In genomic region chr6:6657820-6658217, GRCh38 we compare ENCODE assay signal across 17 cellular contexts.
A peak's percentile ranks its signal among the peaks of the same experiment; 100 is the strongest.
DNase-seq lines count a peak whose midpoint lies in the region; ATAC-seq and TF ChIP-seq lines count a peak whose summit lies in the region.
"Had no signal": no experiment of that assay in that cellular context is flagged by ENCODE, and none has a peak within 500 bp of the region (broad histone marks: within the 10 kb centered on the region; RNA-seq: fewer than 3 reads in every experiment).

No MANE protein-coding gene starts in this region.

- intact Hi-C loops in activated CD4-positive, alpha-beta T cell treated with anti-CD3 and anti-CD28 coated beads, Interleukin-2, amount 10 ng/mL, durations not matched to agents 24 days and 14 days (cut with micrococcal nuclease), result loop anchor here (2.0 to 5.0 kb wide), 2 partner anchors 27 to 96 kb away; no protein-coding TSS in a partner anchor
- intact Hi-C loops in CD8-positive, alpha-beta T cell (cut with DNase I, micrococcal nuclease), result loop anchor here (2.0 to 10.0 kb wide), 4 partner anchors 43 to 447 kb away; partner anchors contain the start of gene RREB1 (in 1 of the 2)
- intact Hi-C loops in natural killer cell (cut with micrococcal nuclease), result loop anchor here (2.0 kb wide), 1 partner anchor 45 kb away; no protein-coding TSS in a partner anchor

- peaks cover 8% of the 10 kb centered on the region for H3K36me3 Mint-ChIP-seq in activated CD4-positive, alpha-beta T cell treated with anti-CD3 and anti-CD28 coated beads, Interleukin-2, amount 10 ng/mL, durations not matched to agents 24 days and 14 days (ENCODE audit: low read depth)
- H3K36me3 Mint-ChIP-seq in CD8-positive, alpha-beta T cell, result no peaks in the 10 kb centered on the region
- H3K36me3 Mint-ChIP-seq in activated CD8-positive, alpha-beta T cell treated with anti-CD3 and anti-CD28 coated beads, Interleukin-2, amount 10 ng/mL, durations not matched to agents 7 days and 5 days (ENCODE audit: low read depth), result peaks cover 46% of the 10 kb centered on the region
- no peaks in the 10 kb centered on the region for H3K36me3 Mint-ChIP-seq in natural killer cell

- CTCF ChIA-PET in CD8-positive, alpha-beta T cell (lab: Charles Lee), result interaction anchor here (2.5 kb wide), 1 partner anchor 19 kb away, joined by 16 read pairs; no protein-coding TSS in a partner anchor
- CTCF ChIA-PET in activated CD8-positive, alpha-beta T cell treated with anti-CD3 and anti-CD28 coated beads, Interleukin-2, amount 10 ng/mL, durations not matched to agents 7 days and 5 days (lab: Charles Lee), result interaction anchor here (4.2 kb wide), 1 partner anchor 19 kb away, joined by 32 read pairs; no protein-coding TSS in a partner anchor

- no peak for DNase-seq in activated CD4-positive, alpha-beta T cell treated with anti-CD3 and anti-CD28 coated beads, Interleukin-2, amount 10 ng/mL, durations not matched to agents 24 days and 14 days
- DNase-seq in activated CD4-positive, alpha-beta T cell treated with anti-CD3 and anti-CD28 coated beads for 4 hours, result no peak
- peak in 1 of 7 experiments; percentile 37 for DNase-seq in CD8-positive, alpha-beta T cell
- no peak for DNase-seq in activated CD8-positive, alpha-beta T cell treated with anti-CD3 and anti-CD28 coated beads, Interleukin-2, amount 10 ng/mL, durations not matched to agents 7 days and 5 days
- DNase-seq in natural killer cell (no peak), NCI-H2196 (lab: John Stamatoyannopoulos, UW; ENCODE audit: unreplicated experiment) (no peak), NCI-H1694 treated with DMSO at 0.1 percent for 48 hours (lab: John Stamatoyannopoulos, UW) (no peak), LoVo (ENCODE audit: low spot score) (no peak)
- DNase-seq: activated CD4-positive, alpha-beta T cell treated with anti-CD3 and anti-CD28 coated beads for 1 hour; body of pancreas; dermis blood vessel endothelial cell; NCI-H146; SHP77; T-helper 9 cell; upper lobe of left lung had no signal

- H3K27me3 ChIP-seq in CD8-positive, alpha-beta T cell (ENCODE audit: insufficient read depth, low read length), result no peaks in the 10 kb centered on the region
- H3K27me3 ChIP-seq: body of pancreas, upper lobe of left lung had no signal

- no peak for ATAC-seq in CD8-positive, alpha-beta T cell
- no peak for ATAC-seq in activated CD8-positive, alpha-beta T cell treated with anti-CD3 and anti-CD28 coated beads, Interleukin-2, amount 10 ng/mL, durations not matched to agents 7 days and 5 days
- no peak for ATAC-seq in natural killer cell
- ATAC-seq: A549, body of pancreas had no signal

- no peak overlapping the region for H3K4me3 ChIP-seq in CD8-positive, alpha-beta T cell (ENCODE audit: low read depth, low read length)
- H3K4me3 ChIP-seq: A549, body of pancreas, smooth muscle cell, upper lobe of left lung had no signal

- H3K27ac Mint-ChIP-seq in activated CD4-positive, alpha-beta T cell treated with anti-CD3 and anti-CD28 coated beads, Interleukin-2, amount 10 ng/mL, durations not matched to agents 24 days and 14 days, result peak overlapping the region; percentile 99
- H3K27ac Mint-ChIP-seq in CD8-positive, alpha-beta T cell, result peak overlapping the region; percentile 49
- H3K27ac Mint-ChIP-seq in activated CD8-positive, alpha-beta T cell treated with anti-CD3 and anti-CD28 coated beads, Interleukin-2, amount 10 ng/mL, durations not matched to agents 7 days and 5 days, result peak overlapping the region; percentile 93
- H3K27ac Mint-ChIP-seq in natural killer cell, result peak overlapping the region; percentile 88 to 89

- no peaks in the 10 kb centered on the region for H3K36me3 ChIP-seq in CD8-positive, alpha-beta T cell (ENCODE audit: insufficient read depth, low read length)
- H3K36me3 ChIP-seq: upper lobe of left lung had no signal

- TF ChIP-seq CTCF in CD8-positive, alpha-beta T cell (IDR thresholded peaks at IDR 0.05), result no peak
- no peak for TF ChIP-seq CTCF in natural killer cell (IDR thresholded peaks at IDR 0.05)

- H3K9me3 ChIP-seq in CD8-positive, alpha-beta T cell (ENCODE audit: low read length), result no peaks in the 10 kb centered on the region
- H3K9me3 ChIP-seq: A549, body of pancreas, upper lobe of left lung had no signal

- no peaks in the 10 kb centered on the region for H3K27me3 Mint-ChIP-seq in activated CD4-positive, alpha-beta T cell treated with anti-CD3 and anti-CD28 coated beads, Interleukin-2, amount 10 ng/mL, durations not matched to agents 24 days and 14 days
- H3K27me3 Mint-ChIP-seq in CD8-positive, alpha-beta T cell (ENCODE audit: low read depth), result no peaks in the 10 kb centered on the region
- no peaks in the 10 kb centered on the region for H3K27me3 Mint-ChIP-seq in activated CD8-positive, alpha-beta T cell treated with anti-CD3 and anti-CD28 coated beads, Interleukin-2, amount 10 ng/mL, durations not matched to agents 7 days and 5 days (ENCODE audit: low read depth)
- peaks cover 0 to 3% of the 10 kb centered on the region in 2 donors for H3K27me3 Mint-ChIP-seq in natural killer cell (ENCODE audit: low read depth in 2 of 2)

- POLR2A ChIA-PET in CD8-positive, alpha-beta T cell (lab: Charles Lee), result interaction anchor here (0.6 kb wide), 1 partner anchor 390 kb away, joined by 3 read pairs; no protein-coding TSS in a partner anchor
- POLR2A ChIA-PET in activated CD8-positive, alpha-beta T cell treated with anti-CD3 and anti-CD28 coated beads, Interleukin-2, amount 10 ng/mL, durations not matched to agents 7 days and 5 days (lab: Charles Lee), result interaction anchor here (0.7 to 1.5 kb wide), 3 partner anchors 8 to 69 kb away, joined by 3 read pairs; partner anchors contain the start of gene LY86

- peaks cover 3% of the 10 kb centered on the region for H3K9me3 Mint-ChIP-seq in activated CD4-positive, alpha-beta T cell treated with anti-CD3 and anti-CD28 coated beads, Interleukin-2, amount 10 ng/mL, durations not matched to agents 24 days and 14 days
- no peaks in the 10 kb centered on the region for H3K9me3 Mint-ChIP-seq in CD8-positive, alpha-beta T cell
- H3K9me3 Mint-ChIP-seq in activated CD8-positive, alpha-beta T cell treated with anti-CD3 and anti-CD28 coated beads, Interleukin-2, amount 10 ng/mL, durations not matched to agents 7 days and 5 days (ENCODE audit: insufficient read depth), result peaks cover under 1% of the 10 kb centered on the region
- no peaks in the 10 kb centered on the region for H3K9me3 Mint-ChIP-seq in natural killer cell

- no peak overlapping the region for H3K4me3 Mint-ChIP-seq in activated CD4-positive, alpha-beta T cell treated with anti-CD3 and anti-CD28 coated beads, Interleukin-2, amount 10 ng/mL, durations not matched to agents 24 days and 14 days
- H3K4me3 Mint-ChIP-seq in CD8-positive, alpha-beta T cell, result no peak overlapping the region
- no peak overlapping the region for H3K4me3 Mint-ChIP-seq in activated CD8-positive, alpha-beta T cell treated with anti-CD3 and anti-CD28 coated beads, Interleukin-2, amount 10 ng/mL, durations not matched to agents 7 days and 5 days
- no peak overlapping the region for H3K4me3 Mint-ChIP-seq in natural killer cell

- peaks cover 71% of the 10 kb centered on the region for H3K4me1 ChIP-seq in CD8-positive, alpha-beta T cell (ENCODE audit: insufficient read depth, low read length)
- H3K4me1 ChIP-seq: A549, body of pancreas had no signal

- H3K4me1 Mint-ChIP-seq in activated CD4-positive, alpha-beta T cell treated with anti-CD3 and anti-CD28 coated beads, Interleukin-2, amount 10 ng/mL, durations not matched to agents 24 days and 14 days, result peaks cover 89% of the 10 kb centered on the region
- H3K4me1 Mint-ChIP-seq in CD8-positive, alpha-beta T cell (ENCODE audit: low read depth), result peaks cover 89% of the 10 kb centered on the region
- H3K4me1 Mint-ChIP-seq in activated CD8-positive, alpha-beta T cell treated with anti-CD3 and anti-CD28 coated beads, Interleukin-2, amount 10 ng/mL, durations not matched to agents 7 days and 5 days (ENCODE audit: low read depth), result peaks cover 97% of the 10 kb centered on the region
- peaks cover 54 to 87% of the 10 kb centered on the region in 2 donors for H3K4me1 Mint-ChIP-seq in natural killer cell

- H3K27ac ChIP-seq in CD8-positive, alpha-beta T cell (ENCODE audit: low read depth, low read length), result no peak overlapping the region
- H3K27ac ChIP-seq: A549, body of pancreas had no signal

Comparison
In these comparisons a context has a peak if more than half of its experiments do, and no peak if none do; other contexts are left out.
1. H3K27ac Mint-ChIP-seq: peak in every context shown above with its lines; median percentile 99 in activated CD4-positive, alpha-beta T cell treated with anti-CD3 and anti-CD28 coated beads, Interleukin-2, amount 10 ng/mL, durations not matched to agents 24 days and 14 days; 93 in activated CD8-positive, alpha-beta T cell treated with anti-CD3 and anti-CD28 coated beads, Interleukin-2, amount 10 ng/mL, durations not matched to agents 7 days and 5 days; 88 in natural killer cell; 49 in CD8-positive, alpha-beta T cell.